20 cellular contexts compared by ENCODE assay signal in genomic region chr10:88178758-88179157, GRCh38.
"Had no signal": no experiment of that assay in that cellular context is flagged by ENCODE, and none has a peak within 500 bp of the region (broad histone marks: within the 10 kb centered on the region; RNA-seq: fewer than 3 reads in every experiment).

No MANE protein-coding gene starts in this region.

- H3K27ac Mint-ChIP-seq: activated CD8-positive, alpha-beta T cell treated with anti-CD3 and anti-CD28 coated beads, Interleukin-2, amount 10 ng/mL, durations not matched to agents 7 days and 5 days; activated T-cell treated with anti-CD3 and anti-CD28 coated beads, Interleukin-2, amount 50 U/mL, for 72 hours; endodermal cell; naive thymus-derived CD4-positive, alpha-beta T cell; neural progenitor cell; progenitor cell of endocrine pancreas; stimulated activated naive CD8-positive, alpha-beta T cell treated with anti-CD3 and anti-CD28 coated beads, Interleukin-15, Interleukin-2, amounts not matched to agents 100 ng/mL and 50 ng/mL, for 24 hours had no signal

- ATAC-seq: activated CD4-positive, CD25-positive, alpha-beta regulatory T cell treated with anti-CD3 and anti-CD28 coated beads, Interleukin-2, amount 50 U/mL, for 24 hours; activated CD8-positive, alpha-beta T cell treated with anti-CD3 and anti-CD28 coated beads, Interleukin-2, amount 10 ng/mL, durations not matched to agents 7 days and 5 days; activated T-cell treated with anti-CD3 and anti-CD28 coated beads, Interleukin-2, amount 50 U/mL, for 72 hours; left cardiac atrium; naive thymus-derived CD4-positive, alpha-beta T cell had no signal

- H3K36me3 Mint-ChIP-seq: neural progenitor cell had no signal

- H3K4me1 Mint-ChIP-seq: neural progenitor cell had no signal

- H3K4me3 Mint-ChIP-seq: activated CD4-positive, alpha-beta T cell treated with anti-CD3 and anti-CD28 coated beads, Interleukin-2, amount 10 ng/mL, durations not matched to agents 7 days and 5 days; activated CD8-positive, alpha-beta T cell treated with anti-CD3 and anti-CD28 coated beads, Interleukin-2, amount 10 ng/mL, durations not matched to agents 7 days and 5 days; activated T-cell treated with anti-CD3 and anti-CD28 coated beads, Interleukin-2, amount 50 U/mL, for 72 hours; central memory CD8-positive, alpha-beta T cell; endodermal cell; naive thymus-derived CD4-positive, alpha-beta T cell; neural progenitor cell; stimulated activated naive CD8-positive, alpha-beta T cell treated with anti-CD3 and anti-CD28 coated beads, Interleukin-15, Interleukin-2, amounts not matched to agents 100 ng/mL and 50 ng/mL, for 24 hours had no signal

- H3K27me3 Mint-ChIP-seq: central memory CD8-positive, alpha-beta T cell; stimulated activated naive CD8-positive, alpha-beta T cell treated with anti-CD3 and anti-CD28 coated beads, Interleukin-15, Interleukin-2, amounts not matched to agents 100 ng/mL and 50 ng/mL, for 24 hours had no signal

- DNase-seq: activated CD4-positive, alpha-beta T cell treated with anti-CD3 and anti-CD28 coated beads, Interleukin-2, amount 10 ng/mL, durations not matched to agents 7 days and 5 days; activated CD8-positive, alpha-beta memory T cell treated with anti-CD3 and anti-CD28 coated beads, Interleukin-2, amount 50 U/mL, for 48 hours; activated CD8-positive, alpha-beta T cell treated with anti-CD3 and anti-CD28 coated beads, Interleukin-2, amount 10 ng/mL, durations not matched to agents 7 days and 5 days; activated effector memory CD4-positive, alpha-beta T cell treated with anti-CD3 and anti-CD28 coated beads, Interleukin-2, amount 50 U/mL, for 16 hours; activated naive CD4-positive, alpha-beta T cell treated with anti-CD3 and anti-CD28 coated beads, Interleukin-2, amount 50 U/mL, for 16 hours; activated T-cell treated with anti-CD3 and anti-CD28 coated beads, Interleukin-2, amount 50 U/mL, for 72 hours; aorta; brain microvascular endothelial cell; colonic mucosa; endodermal cell; foreskin fibroblast; left cardiac atrium; mesenchymal stem cell; naive thymus-derived CD4-positive, alpha-beta T cell; uterus had no signal
